In the genomic region with DNA sequence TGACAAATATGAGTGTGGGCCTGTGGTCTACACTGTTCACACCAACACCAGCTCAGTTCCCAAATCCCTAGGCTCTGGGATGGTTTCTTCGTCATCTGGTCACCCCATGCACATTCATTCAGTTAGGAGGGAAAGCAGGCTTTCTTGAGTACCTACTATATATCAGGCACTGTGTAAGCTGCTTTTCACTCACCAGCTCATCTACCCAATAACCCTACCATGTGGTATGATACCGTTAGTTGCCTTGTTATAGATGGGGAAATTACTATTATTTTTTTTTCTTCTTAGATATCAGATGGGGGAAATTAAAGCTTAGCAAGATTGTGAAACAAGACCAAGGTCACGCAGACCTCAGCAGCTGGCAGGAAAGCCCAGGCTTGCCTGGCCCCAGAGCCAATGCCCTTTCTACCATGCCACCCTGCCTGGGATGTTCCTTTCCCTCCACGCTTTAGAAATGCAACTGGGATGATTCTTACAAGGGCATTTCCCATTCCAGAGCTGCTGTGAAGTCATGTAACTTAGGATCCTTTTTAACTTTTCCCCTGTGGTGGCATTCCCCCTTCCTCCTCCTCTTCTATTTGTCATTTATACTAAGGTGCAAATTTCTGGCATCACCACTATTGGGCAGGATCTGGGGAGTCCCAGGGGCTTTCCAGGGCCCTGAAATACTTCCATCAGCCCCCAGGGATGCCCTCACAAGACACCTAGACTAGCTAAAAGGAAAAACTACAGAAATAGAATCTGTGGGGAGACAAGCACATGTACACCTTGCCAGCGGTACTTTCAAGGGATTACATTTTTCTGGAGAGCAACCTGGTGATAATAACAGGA, we compare ENCODE assay signal across 14 cellular contexts.
DNase-seq lines count a peak whose midpoint lies in the region; ATAC-seq, FAIRE-seq and TF ChIP-seq lines count a peak whose summit lies in the region.
"Had no signal": no experiment of that assay in that cellular context is flagged by ENCODE, and none has a peak within 500 bp of the region (broad histone marks: within the 10 kb centered on the region; RNA-seq: fewer than 3 reads in every experiment).

No MANE protein-coding gene starts in this region.

- no peak for FAIRE-seq in H54 (lab: Jason Lieb, UNC)

- peak overlapping the region; percentile 37 for H3K27ac Mint-ChIP-seq in GM23338

- no peak overlapping the region; the same call in 2 of the 3 replicates for H3K4me3 Mint-ChIP-seq in GM23338

- peaks cover 55% of the 10 kb centered on the region for H3K4me1 Mint-ChIP-seq in GM23338

- intact Hi-C loops in adrenal gland (cut with DNase I) = no loop called here
- intact Hi-C loops in posterior vena cava (cut with DNase I) = loop anchor here in 1 of 2 donors (10.0 kb wide), 1 partner anchor 180 kb away; no protein-coding TSS in a partner anchor
- intact Hi-C loops in lower leg skin (cut with DNase I; ENCODE audit: low total_unique reads) = loop anchor here (10.0 kb wide), 1 partner anchor 200 kb away; a partner anchor contains a TSS

- H3F3A ChIP-seq in GM23338 (replicated peaks; ENCODE audit: low read depth) = no peaks in the 10 kb centered on the region

- H3K27ac ChIP-seq in GM23338 (ENCODE audit: low read depth) (0 out of 2 replicates have a peak overlapping the region, but pooled peaks have one; percentile 1), adrenal gland (peak overlapping the region in 4 of 5 donors; percentile 26 to 83 (median 71))
- H3K27ac ChIP-seq: 22Rv1 had no signal

- peaks cover 10% of the 10 kb centered on the region for H3K27me3 Mint-ChIP-seq in GM23338 (ENCODE audit: insufficient read depth, low read depth, poor library complexity)

- no peaks in the 10 kb centered on the region for H3K36me3 ChIP-seq in GM23338 (ENCODE audit: insufficient read depth)
- no peaks in the 10 kb centered on the region for H3K36me3 ChIP-seq in adrenal gland (replicated peaks in 1 of 2)

- peak overlapping the region; percentile 29; the same call in 1 of the 2 replicates for H3K4me2 ChIP-seq in GM23338

- H2AFZ ChIP-seq in GM23338 = no peak overlapping the region

- H3K9me3 ChIP-seq in adrenal gland (replicated peaks in 1 of 3) = no peaks in the 10 kb centered on the region
- H3K9me3 ChIP-seq: esophagus squamous epithelium had no signal

- ATAC-seq in GM23338 = peak; percentile 60

- no peaks in the 10 kb centered on the region for H3K9me3 Mint-ChIP-seq in GM23338

- H3K79me2 ChIP-seq in GM23338 (replicated peaks; ENCODE audit: insufficient read depth) = peaks cover 6% of the 10 kb centered on the region; the same call in 1 of the 2 replicates

- WGBS in adrenal gland, 4 donors = 41 to 70% (median 57%) methylated on average over 5 of the region's 5 CpGs
- WGBS in lower leg skin, 2 donors = 53 to 67% methylated on average over 5 of the region's 5 CpGs

- H3K4me1 ChIP-seq in GM23338 (ENCODE audit: insufficient read depth) (peaks cover 41% of the 10 kb centered on the region), adrenal gland (replicated peaks in 1 of 2) (peaks cover 22 to 54% of the 10 kb centered on the region in 2 donors)

- DNase-seq in DMS 273 (lab: John Stamatoyannopoulos, UW; ENCODE audit: unreplicated experiment) (peak; percentile 49), DMS 273 treated with DMSO at 0.1 percent for 48 hours (lab: John Stamatoyannopoulos, UW) (no peak), GM23338 (ENCODE audit: low spot score) (no peak), adrenal gland (peak; percentile 40 to 82 (median 73)), posterior vena cava (ENCODE audit: low spot score) (peak; percentile 44), CD1c-positive myeloid dendritic cell (ENCODE audit: extremely low spot score) (no peak), lower leg skin (ENCODE audit: low spot score in 2 of 2) (no peak), H54 (ENCODE audit: insufficient read length, low spot score) (no peak)
- DNase-seq: activated gamma-delta T cell treated with Interleukin-2 at 50 U/mL for 16 hours, esophagus squamous epithelium, NCI-H146, NCI-H526, trophoblast cell had no signal

- no peak for TF ChIP-seq CTCF in GM23338 (conservative IDR thresholded peaks at IDR 0.05; ENCODE audit: low read depth in 2 of 2)
- no peak for TF ChIP-seq CTCF in adrenal gland (IDR thresholded peaks at IDR 0.05)
- TF ChIP-seq CTCF in lower leg skin (IDR thresholded peaks at IDR 0.05) = no peak

- H3K4me3 ChIP-seq in GM23338 (no peak overlapping the region), adrenal gland (no peak overlapping the region), lower leg skin (ENCODE audit: low read depth, poor library complexity, severe bottlenecking) (no peak overlapping the region)
- H3K4me3 ChIP-seq: esophagus squamous epithelium had no signal

- TF ChIP-seq POLR2A in adrenal gland (IDR thresholded peaks at IDR 0.05) (no peak), lower leg skin (IDR thresholded peaks at IDR 0.05) (no peak), H54 (IDR thresholded peaks at IDR 0.05; ENCODE audit: low read depth, low read length) (no peak)

- H4K20me1 ChIP-seq in GM23338 (replicated peaks; ENCODE audit: insufficient read depth) = no peaks in the 10 kb centered on the region

- H3K36me3 Mint-ChIP-seq in GM23338 (ENCODE audit: low read depth) = no peaks in the 10 kb centered on the region

- H3K27me3 ChIP-seq in GM23338 (ENCODE audit: insufficient read depth) (no peaks in the 10 kb centered on the region), adrenal gland (no peaks in the 10 kb centered on the region)
- H3K27me3 ChIP-seq: esophagus squamous epithelium had no signal

- H3K9me2 ChIP-seq in GM23338 (ENCODE audit: insufficient read depth) = no peaks in the 10 kb centered on the region

TF ChIP-seq in GM23338, 12 proteins besides CTCF, POLR2A, EP300 and RAD21 (continues in another document):
- TF ChIP-seq, protein P1, sequence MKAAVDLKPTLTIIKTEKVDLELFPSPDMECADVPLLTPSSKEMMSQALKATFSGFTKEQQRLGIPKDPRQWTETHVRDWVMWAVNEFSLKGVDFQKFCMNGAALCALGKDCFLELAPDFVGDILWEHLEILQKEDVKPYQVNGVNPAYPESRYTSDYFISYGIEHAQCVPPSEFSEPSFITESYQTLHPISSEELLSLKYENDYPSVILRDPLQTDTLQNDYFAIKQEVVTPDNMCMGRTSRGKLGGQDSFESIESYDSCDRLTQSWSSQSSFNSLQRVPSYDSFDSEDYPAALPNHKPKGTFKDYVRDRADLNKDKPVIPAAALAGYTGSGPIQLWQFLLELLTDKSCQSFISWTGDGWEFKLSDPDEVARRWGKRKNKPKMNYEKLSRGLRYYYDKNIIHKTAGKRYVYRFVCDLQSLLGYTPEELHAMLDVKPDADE (IDR thresholded peaks at IDR 0.05) = no peak
- TF ChIP-seq ZNF331 (CRISPR knock-in tag; IDR thresholded peaks at IDR 0.05; ENCODE audit: low read depth) (no peak), NANOG (IDR thresholded peaks at IDR 0.05; ENCODE audit: borderline replicate concordance) (no peak), POLR2AphosphoS5 (IDR thresholded peaks at IDR 0.05; ENCODE audit: low read depth) (no peak), EZH2phosphoT487 (IDR thresholded peaks at IDR 0.05; ENCODE audit: unreplicated experiment) (no peak), ZNF114 (CRISPR knock-in tag; IDR thresholded peaks at IDR 0.05) (no peak)
- TF ChIP-seq, protein P2, sequence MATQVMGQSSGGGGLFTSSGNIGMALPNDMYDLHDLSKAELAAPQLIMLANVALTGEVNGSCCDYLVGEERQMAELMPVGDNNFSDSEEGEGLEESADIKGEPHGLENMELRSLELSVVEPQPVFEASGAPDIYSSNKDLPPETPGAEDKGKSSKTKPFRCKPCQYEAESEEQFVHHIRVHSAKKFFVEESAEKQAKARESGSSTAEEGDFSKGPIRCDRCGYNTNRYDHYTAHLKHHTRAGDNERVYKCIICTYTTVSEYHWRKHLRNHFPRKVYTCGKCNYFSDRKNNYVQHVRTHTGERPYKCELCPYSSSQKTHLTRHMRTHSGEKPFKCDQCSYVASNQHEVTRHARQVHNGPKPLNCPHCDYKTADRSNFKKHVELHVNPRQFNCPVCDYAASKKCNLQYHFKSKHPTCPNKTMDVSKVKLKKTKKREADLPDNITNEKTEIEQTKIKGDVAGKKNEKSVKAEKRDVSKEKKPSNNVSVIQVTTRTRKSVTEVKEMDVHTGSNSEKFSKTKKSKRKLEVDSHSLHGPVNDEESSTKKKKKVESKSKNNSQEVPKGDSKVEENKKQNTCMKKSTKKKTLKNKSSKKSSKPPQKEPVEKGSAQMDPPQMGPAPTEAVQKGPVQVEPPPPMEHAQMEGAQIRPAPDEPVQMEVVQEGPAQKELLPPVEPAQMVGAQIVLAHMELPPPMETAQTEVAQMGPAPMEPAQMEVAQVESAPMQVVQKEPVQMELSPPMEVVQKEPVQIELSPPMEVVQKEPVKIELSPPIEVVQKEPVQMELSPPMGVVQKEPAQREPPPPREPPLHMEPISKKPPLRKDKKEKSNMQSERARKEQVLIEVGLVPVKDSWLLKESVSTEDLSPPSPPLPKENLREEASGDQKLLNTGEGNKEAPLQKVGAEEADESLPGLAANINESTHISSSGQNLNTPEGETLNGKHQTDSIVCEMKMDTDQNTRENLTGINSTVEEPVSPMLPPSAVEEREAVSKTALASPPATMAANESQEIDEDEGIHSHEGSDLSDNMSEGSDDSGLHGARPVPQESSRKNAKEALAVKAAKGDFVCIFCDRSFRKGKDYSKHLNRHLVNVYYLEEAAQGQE (IDR thresholded peaks at IDR 0.05; ENCODE audit: unreplicated experiment) = no peak

Comparison
In these comparisons a context has a peak if more than half of its experiments do, and no peak if none do; other contexts are left out.
1. DNase-seq: peak in DMS 273 (single experiment), adrenal gland (7 of 7) and posterior vena cava (single experiment); none in DMS 273 treated with DMSO at 0.1 percent for 48 hours (single experiment), GM23338 (single experiment), CD1c-positive myeloid dendritic cell (single experiment), lower leg skin (0 of 2) and H54 (single experiment).